ENCODE assay signal across 18 cellular contexts in genomic region chr1:93976291-93976690, GRCh38.
DNase-seq lines count a peak whose midpoint lies in the region; ATAC-seq, FAIRE-seq and TF ChIP-seq lines count a peak whose summit lies in the region.
"Had no signal": no experiment of that assay in that cellular context is flagged by ENCODE, and none has a peak within 500 bp of the region (broad histone marks: within the 10 kb centered on the region; RNA-seq: fewer than 3 reads in every experiment).

No MANE protein-coding gene starts in this region.

- H3K4me3 ChIP-seq in breast epithelium (no peak overlapping the region), K562 (no peak overlapping the region), kidney (ENCODE audit: low read length in 2 of 2) (no peak overlapping the region)

- intact Hi-C loops in breast epithelium (cut with DNase I; ENCODE audit: low total_unique reads), result no loop called here
- intact Hi-C loops in MCF 10A (cut with micrococcal nuclease), result no loop called here
- intact Hi-C loops in K562 (cut with micrococcal nuclease), result no loop called here
- intact Hi-C loops in kidney (cut with DNase I), result no loop called here

- H3K79me2 ChIP-seq in K562 (ENCODE audit: control insufficient read depth, insufficient read depth, low read length), result no peaks in the 10 kb centered on the region

- no peaks in the 10 kb centered on the region; the same call in 1 of the 2 replicates for H4K20me1 ChIP-seq in K562 (replicated peaks; ENCODE audit: control insufficient read depth, insufficient read depth, low read length)

- H3K36me3 Mint-ChIP-seq in MCF 10A (ENCODE audit: insufficient read depth, unreplicated experiment), result no peaks in the 10 kb centered on the region

- TF ChIP-seq CTCF in breast epithelium (IDR thresholded peaks at IDR 0.05) (no peak), MCF 10A (IDR thresholded peaks at IDR 0.05; ENCODE audit: unreplicated experiment) (no peak), K562 (IDR thresholded peaks at IDR 0.05 in 2 of 3, conservative IDR thresholded peaks at IDR 0.05 in 1 of 3; ENCODE audit: insufficient read depth in 2 of 3, low read depth in 1 of 3, low read length in 3 of 3) (no peak), kidney (IDR thresholded peaks at IDR 0.05; ENCODE audit: borderline replicate concordance, extremely low read depth, insufficient read depth) (no peak)

- no peak overlapping the region for H3K4me3 Mint-ChIP-seq in MCF 10A (ENCODE audit: unreplicated experiment)

- POLR2A ChIA-PET in MCF 10A (lab: Yijun Ruan, JAX) (interaction anchor here (0.7 to 1.5 kb wide), 2 partner anchors 12 to 1570 kb away, joined by 3 to 4 read pairs; no protein-coding TSS in a partner anchor), K562 (lab: Yijun Ruan, JAX) (interaction anchor here (0.8 to 1.4 kb wide), 2 partner anchors 18 to 49 kb away, joined by 3 to 5 read pairs; no protein-coding TSS in a partner anchor)

- H3K4me1 ChIP-seq in breast epithelium (peaks cover 3 to 8% of the 10 kb centered on the region in 2 donors), K562 (replicated peaks in 1 of 2; ENCODE audit: control insufficient read depth in 2 of 2, insufficient read depth in 2 of 2, low read length in 2 of 2) (peaks cover 0 to 9% of the 10 kb centered on the region in 2 experiments; a peak in 2 of 5 replicates), kidney (ENCODE audit: control insufficient read depth in 1 of 2, insufficient read depth in 1 of 2, low read depth in 1 of 2, low read length in 2 of 2) (peaks cover 11 to 27% of the 10 kb centered on the region in 2 donors)

- DNase-seq in breast epithelium (ENCODE audit: low spot score in 2 of 2), result no peak
- DNase-seq in MCF 10A (ENCODE audit: unreplicated experiment), result no peak
- DNase-seq in K562 (ENCODE audit: extremely low read depth in 1 of 4, low spot score in 3 of 4), result peak in 2 of 4 experiments; percentile 25 to 37
- peak; percentile 22 for DNase-seq in kidney
- no peak for DNase-seq in activated gamma-delta T cell (lab: John Stamatoyannopoulos, UW)
- DNase-seq in AG08396 (ENCODE audit: low spot score), result no peak
- no peak for DNase-seq in activated CD4-positive, CD25-positive, alpha-beta regulatory T cell treated with anti-CD3 and anti-CD28 coated beads, Interleukin-2, amount 50 U/mL, for 72 hours
- DNase-seq: HCEC 1CT; MV-4-11; NCI-H1105 treated with DMSO at 0.1 percent for 48 hours; NCI-H1694; NCI-H2107; NK-92 treated with Interleukin-12 subunit alpha and Interleukin-12 subunit beta, amount 100 ng/mL, for 24 hours; T-helper 1 cell had no signal

- H3K27ac Mint-ChIP-seq in MCF 10A (ENCODE audit: low read depth, unreplicated experiment), result no peak overlapping the region

- no peak overlapping the region for H3K4me2 ChIP-seq in K562 (ENCODE audit: insufficient read depth, low read length)

- no peaks in the 10 kb centered on the region for H3K27me3 ChIP-seq in breast epithelium
- peaks cover 0 to 9% of the 10 kb centered on the region in 2 experiments; a peak in 2 of 5 replicates for H3K27me3 ChIP-seq in K562 (ENCODE audit: control insufficient read depth in 2 of 2, insufficient read depth in 2 of 2, low read length in 2 of 2)

- in situ Hi-C loops in K562 (cut with MboI), result no loop called here

- no peak for TF ChIP-seq EP300 in K562 (IDR thresholded peaks at IDR 0.05; ENCODE audit: low read length)

- peak overlapping the region; percentile 40 to 78 for H3K27ac ChIP-seq in breast epithelium
- H3K27ac ChIP-seq in K562 (ENCODE audit: extremely low read depth, low read depth, low read length), result no peak overlapping the region
- no peak overlapping the region for H3K27ac ChIP-seq in kidney (ENCODE audit: low read depth in 2 of 2, low read length in 2 of 2)
- H3K27ac ChIP-seq: C4-2B had no signal

- TF ChIP-seq RAD21 in K562 (CRISPR knock-in tag; conservative IDR thresholded peaks at IDR 0.05 in 1 of 2, IDR thresholded peaks at IDR 0.05 in 1 of 2), result no peak

- no peaks in the 10 kb centered on the region for H3K9me1 ChIP-seq in K562 (ENCODE audit: control insufficient read depth, insufficient read depth, low read length)

- H3K36me3 ChIP-seq in breast epithelium (no peaks in the 10 kb centered on the region), K562 (ENCODE audit: control insufficient read depth, insufficient read depth, low read length) (no peaks in the 10 kb centered on the region), kidney (ENCODE audit: control insufficient read depth in 1 of 2, insufficient read depth in 2 of 2, low read length in 2 of 2) (no peaks in the 10 kb centered on the region)

- BruUV-seq in MCF 10A (replicated peaks; lab: Mats Ljungman, UMichigan) (no TSS peak), K562 (replicated peaks; lab: Mats Ljungman, UMichigan) (no TSS peak)

- no peak overlapping the region for H2AFZ ChIP-seq in K562 (ENCODE audit: low read depth, low read length)

- H3K9me3 Mint-ChIP-seq in MCF 10A (ENCODE audit: unreplicated experiment), result no peaks in the 10 kb centered on the region

- CTCF ChIA-PET in MCF 10A (lab: Yijun Ruan, JAX), result interaction anchor here (0.7 to 1.4 kb wide), 3 partner anchors 12 to 515 kb away, joined by 3 to 4 read pairs (median 3); no protein-coding TSS in a partner anchor
- CTCF ChIA-PET in K562 (lab: Yijun Ruan, JAX; ENCODE audit: low intra/inter-chr PET ratio), result no interaction called here

- no peak for TF ChIP-seq POLR2A in breast epithelium (IDR thresholded peaks at IDR 0.05)
- TF ChIP-seq POLR2A in K562 (conservative IDR thresholded peaks at IDR 0.05), result no peak

- H3K9ac ChIP-seq in K562 (ENCODE audit: insufficient read depth in 1 of 2, low read depth in 2 of 2, low read length in 2 of 2), result no peak overlapping the region
- no peak overlapping the region for H3K9ac ChIP-seq in kidney (ENCODE audit: low read length in 2 of 2)

- FAIRE-seq in K562 (lab: Jason Lieb, UNC), result no peak
- FAIRE-seq in kidney (lab: Jason Lieb, UNC), result no peak
- FAIRE-seq: GM12891, HTR-8/SVneo had no signal

- H3K27me3 Mint-ChIP-seq in MCF 10A (ENCODE audit: insufficient read depth, unreplicated experiment), result no peaks in the 10 kb centered on the region

- H3K9me3 ChIP-seq in breast epithelium, result no peaks in the 10 kb centered on the region
- no peaks in the 10 kb centered on the region for H3K9me3 ChIP-seq in K562 (replicated peaks; ENCODE audit: control insufficient read depth, insufficient read depth, low read depth, low read length)
- no peaks in the 10 kb centered on the region for H3K9me3 ChIP-seq in kidney (ENCODE audit: control insufficient read depth in 1 of 2, low read length in 2 of 2)

- H3K4me1 Mint-ChIP-seq in MCF 10A (ENCODE audit: insufficient read depth, unreplicated experiment), result no peaks in the 10 kb centered on the region

- WGBS in K562 (ENCODE audit: insufficient coverage, low coverage, missing lambda C conversion rate), result 0% methylated on average over 2 of the region's 2 CpGs

- ATAC-seq in K562, result no peak; the same call in 2 of the 3 replicates
- ATAC-seq: Panc1 had no signal

TF ChIP-seq in K562, 482 proteins besides CTCF, POLR2A, EP300 and RAD21 (continues in another document):
- TF ChIP-seq CREM (IDR thresholded peaks at IDR 0.05; ENCODE audit: low read depth) (peak; percentile 40; the same call in 1 of the 2 replicates), CREB1 (IDR thresholded peaks at IDR 0.05) (no peak), CREB1 (CRISPR knock-in tag; IDR thresholded peaks at IDR 0.05) (peak; percentile 43; the same call in 1 of the 2 replicates), DLX4 (CRISPR knock-in tag; IDR thresholded peaks at IDR 0.05) (no peak), NFXL1 (CRISPR knock-in tag; IDR thresholded peaks at IDR 0.05) (no peak), BRCA1 (IDR thresholded peaks at IDR 0.05) (no peak), BRCA1 (CRISPR knock-in tag; IDR thresholded peaks at IDR 0.05) (no peak), ZNF282 (CRISPR knock-in tag; IDR thresholded peaks at IDR 0.05) (no peak), STAT6 (CRISPR knock-in tag; IDR thresholded peaks at IDR 0.05) (no peak), CHD4 (IDR thresholded peaks at IDR 0.05; ENCODE audit: insufficient read depth, insufficient replicate concordance, low read depth, low read length, poor library complexity, severe bottlenecking) (no peak), ZFP91 (CRISPR knock-in tag; IDR thresholded peaks at IDR 0.05) (no peak)

Comparison
In these comparisons a context has a peak if more than half of its experiments do, and no peak if none do; other contexts are left out.
1. H3K27ac ChIP-seq: peak in breast epithelium (2 of 2); none in K562 (single experiment) and kidney (0 of 2).